In genomic region chr2:191247381-191248057, GRCh38 we compare ENCODE assay signal across 8 cellular contexts. TPM values are rescaled to one million over a fixed set of nuclear protein-coding genes. Genes with fewer than 3 reads are reported as not detected.
DNase-seq lines count a peak whose midpoint lies in the region; ATAC-seq and TF ChIP-seq lines count a peak whose summit lies in the region.

No MANE protein-coding gene starts in this region.

- H3K36me3 Mint-ChIP-seq in natural killer cell: no peaks in the 10 kb centered on the region
- H3K36me3 Mint-ChIP-seq in natural killer cell treated with Interleukin-12 subunit alpha and Interleukin-12 subunit beta and Interleukin-15 and Interleukin-18, amount 100 ng/mL, for 72 hours: no peaks in the 10 kb centered on the region

- intact Hi-C loops in natural killer cell (cut with micrococcal nuclease): no loop called here
- intact Hi-C loops in sigmoid colon (cut with DNase I): no loop called here

- H3K9me3 ChIP-seq in sigmoid colon: peaks cover 0 to 6% (median 0%) of the 10 kb centered on the region in 4 donors

- no peak for TF ChIP-seq POLR2A in sigmoid colon (IDR thresholded peaks at IDR 0.05)

- TF ChIP-seq EP300 in sigmoid colon (IDR thresholded peaks at IDR 0.05): no peak

- 7 to 46% methylated on average over 5 of the region's 5 CpGs for WGBS in sigmoid colon, 2 donors

- TF ChIP-seq CTCF in natural killer cell (IDR thresholded peaks at IDR 0.05) (no peak), foreskin fibroblast (IDR thresholded peaks at IDR 0.05; ENCODE audit: low read depth, low read length) (no peak), sigmoid colon (IDR thresholded peaks at IDR 0.05) (no peak)

- H3K36me3 ChIP-seq in sigmoid colon: no peaks in the 10 kb centered on the region

- H3K27me3 Mint-ChIP-seq in natural killer cell (ENCODE audit: low read depth in 2 of 2): peaks cover 36 to 37% of the 10 kb centered on the region in 2 donors
- H3K27me3 Mint-ChIP-seq in natural killer cell treated with Interleukin-12 subunit alpha and Interleukin-12 subunit beta and Interleukin-15 and Interleukin-18, amount 100 ng/mL, for 72 hours: peaks cover 25 to 28% of the 10 kb centered on the region in 2 donors

- no peaks in the 10 kb centered on the region for H3K9me3 Mint-ChIP-seq in natural killer cell
- peaks cover 4% of the 10 kb centered on the region for H3K9me3 Mint-ChIP-seq in natural killer cell treated with Interleukin-12 subunit alpha and Interleukin-12 subunit beta and Interleukin-15 and Interleukin-18, amount 100 ng/mL, for 72 hours

- H3K27ac Mint-ChIP-seq in natural killer cell: no peak overlapping the region
- no peak overlapping the region for H3K27ac Mint-ChIP-seq in natural killer cell treated with Interleukin-12 subunit alpha and Interleukin-12 subunit beta and Interleukin-15 and Interleukin-18, amount 100 ng/mL, for 72 hours

- peak overlapping the region; percentile 1 to 65 (median 44) for H3K27ac ChIP-seq in sigmoid colon

- no peak for ATAC-seq in natural killer cell
- no peak for ATAC-seq in natural killer cell treated with Interleukin-12 subunit alpha and Interleukin-12 subunit beta and Interleukin-15 and Interleukin-18, amount 100 ng/mL, for 72 hours

- peaks cover 0 to 17% (median 10%) of the 10 kb centered on the region in 4 donors for H3K4me1 ChIP-seq in sigmoid colon

- H3K4me3 Mint-ChIP-seq in natural killer cell: peak overlapping the region; percentile 11
- H3K4me3 Mint-ChIP-seq in natural killer cell treated with Interleukin-12 subunit alpha and Interleukin-12 subunit beta and Interleukin-15 and Interleukin-18, amount 100 ng/mL, for 72 hours: no peak overlapping the region

- peaks cover 4 to 11% of the 10 kb centered on the region in 2 donors for H3K4me1 Mint-ChIP-seq in natural killer cell
- peaks cover 10 to 17% of the 10 kb centered on the region in 2 donors for H3K4me1 Mint-ChIP-seq in natural killer cell treated with Interleukin-12 subunit alpha and Interleukin-12 subunit beta and Interleukin-15 and Interleukin-18, amount 100 ng/mL, for 72 hours (ENCODE audit: low read depth in 2 of 2)

- H3K4me3 ChIP-seq in foreskin fibroblast (ENCODE audit: low read depth in 1 of 2, low read length in 2 of 2) (peak overlapping the region; percentile 86 to 93), sigmoid colon (no peak overlapping the region)

- DNase-seq in natural killer cell (no peak), RPMI7951 (ENCODE audit: low read depth) (peak; percentile 97), foreskin fibroblast (peak; percentile 92 to 93), sigmoid colon (no peak), NCI-H1092 treated with DMSO at 0.1 percent for 48 hours (lab: John Stamatoyannopoulos, UW) (no peak), mesenteric fat pad (ENCODE audit: low spot score) (no peak)
- no peak for DNase-seq in natural killer cell treated with Interleukin-12 subunit alpha and Interleukin-12 subunit beta and Interleukin-15 and Interleukin-18, amount 100 ng/mL, for 72 hours (ENCODE audit: low spot score)
- DNase-seq in central memory CD4-positive, alpha-beta T cell: no peak

- H3K27me3 ChIP-seq in sigmoid colon: peaks cover 0 to 22% (median 0%) of the 10 kb centered on the region in 3 donors

RNA-seq across cellular contexts. Expression of gene MYO1B, which starts 2.3 kb away (rescaled TPM):
- total RNA-seq in natural killer cell (under 1 TPM; 0.21 to 0.80 (median 0.29) TPM), sigmoid colon (10 to 100 TPM in 1 of 4 donors, 1 to 10 TPM in 3; 6.2 to 16.3 (median 9.5) TPM), mesenteric fat pad (63.9 TPM)
- total RNA-seq in natural killer cell treated with Interleukin-12 subunit alpha and Interleukin-12 subunit beta and Interleukin-15 and Interleukin-18, amount 100 ng/mL, for 72 hours: 1 to 10 TPM; 6.3 to 9.3 TPM
- total RNA-seq in RPMI7951 (2014; rRNA removed; shearing (Covaris generic)): 173 and 185 TPM in 2 replicates
- polyA plus RNA-seq in sigmoid colon: 10 to 100 TPM; 13.8 to 37.1 (median 14.8) TPM

Comparison
In these comparisons a context has a peak if more than half of its experiments do, and no peak if none do; other contexts are left out.
1. RNA of gene MYO1B, which starts 2.3 kb away (total RNA-seq): 173 to 185 TPM in RPMI7951, 63.9 TPM in mesenteric fat pad (single experiment), 6.2 to 16.3 TPM in sigmoid colon and 6.3 to 9.3 TPM in natural killer cell treated with Interleukin-12 subunit alpha and Interleukin-12 subunit beta and Interleukin-15 and Interleukin-18, amount 100 ng/mL, for 72 hours; 0.21 to 0.80 TPM in natural killer cell; every median in the first group is over 4 times any median in the second.
2. DNase-seq: peak in RPMI7951 (single experiment) and foreskin fibroblast (2 of 2); none in natural killer cell (single experiment), natural killer cell treated with Interleukin-12 subunit alpha and Interleukin-12 subunit beta and Interleukin-15 and Interleukin-18, amount 100 ng/mL, for 72 hours (single experiment), sigmoid colon (single experiment), NCI-H1092 treated with DMSO at 0.1 percent for 48 hours (single experiment), mesenteric fat pad (single experiment) and central memory CD4-positive, alpha-beta T cell (single experiment).
3. H3K4me3 ChIP-seq: peak in foreskin fibroblast (2 of 2); none in sigmoid colon (0 of 4).